Comparison of ENCODE assay signal across 1 cellular context in genomic region chr15:90184786-90185704, GRCh38.
TF ChIP-seq lines count a peak whose summit lies in the region.

No MANE protein-coding gene starts in this region.

TF ChIP-seq in HEK293, 187 proteins besides CTCF, POLR2A, EP300 and RAD21 (continued from another document):
- TF ChIP-seq, protein P1, sequence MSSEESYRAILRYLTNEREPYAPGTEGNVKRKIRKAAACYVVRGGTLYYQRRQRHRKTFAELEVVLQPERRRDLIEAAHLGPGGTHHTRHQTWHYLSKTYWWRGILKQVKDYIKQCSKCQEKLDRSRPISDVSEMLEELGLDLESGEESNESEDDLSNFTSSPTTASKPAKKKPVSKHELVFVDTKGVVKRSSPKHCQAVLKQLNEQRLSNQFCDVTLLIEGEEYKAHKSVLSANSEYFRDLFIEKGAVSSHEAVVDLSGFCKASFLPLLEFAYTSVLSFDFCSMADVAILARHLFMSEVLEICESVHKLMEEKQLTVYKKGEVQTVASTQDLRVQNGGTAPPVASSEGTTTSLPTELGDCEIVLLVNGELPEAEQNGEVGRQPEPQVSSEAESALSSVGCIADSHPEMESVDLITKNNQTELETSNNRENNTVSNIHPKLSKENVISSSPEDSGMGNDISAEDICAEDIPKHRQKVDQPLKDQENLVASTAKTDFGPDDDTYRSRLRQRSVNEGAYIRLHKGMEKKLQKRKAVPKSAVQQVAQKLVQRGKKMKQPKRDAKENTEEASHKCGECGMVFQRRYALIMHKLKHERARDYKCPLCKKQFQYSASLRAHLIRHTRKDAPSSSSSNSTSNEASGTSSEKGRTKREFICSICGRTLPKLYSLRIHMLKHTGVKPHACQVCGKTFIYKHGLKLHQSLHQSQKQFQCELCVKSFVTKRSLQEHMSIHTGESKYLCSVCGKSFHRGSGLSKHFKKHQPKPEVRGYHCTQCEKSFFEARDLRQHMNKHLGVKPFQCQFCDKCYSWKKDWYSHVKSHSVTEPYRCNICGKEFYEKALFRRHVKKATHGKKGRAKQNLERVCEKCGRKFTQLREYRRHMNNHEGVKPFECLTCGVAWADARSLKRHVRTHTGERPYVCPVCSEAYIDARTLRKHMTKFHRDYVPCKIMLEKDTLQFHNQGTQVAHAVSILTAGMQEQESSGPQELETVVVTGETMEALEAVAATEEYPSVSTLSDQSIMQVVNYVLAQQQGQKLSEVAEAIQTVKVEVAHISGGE (tag by site-specific recombination; conservative IDR thresholded peaks at IDR 0.05; ENCODE audit: low read depth), result peak; percentile 89
- 0 out of 2 replicates have a peak, but pooled peaks have one; percentile 6 for TF ChIP-seq ZNF391 (tag by site-specific recombination; IDR thresholded peaks at IDR 0.05; ENCODE audit: borderline replicate concordance, low read depth)
- no peak for TF ChIP-seq REPIN1 (tag by site-specific recombination; IDR thresholded peaks at IDR 0.05; ENCODE audit: low read depth)
- peak; percentile 91 for TF ChIP-seq ZIC2 (tag by site-specific recombination; IDR thresholded peaks at IDR 0.05)
- peak; percentile 90 for TF ChIP-seq ZNF341 (tag by site-specific recombination; IDR thresholded peaks at IDR 0.05; ENCODE audit: low read depth)
- TF ChIP-seq ZNF184 (tag by site-specific recombination; IDR thresholded peaks at IDR 0.05), result no peak
- TF ChIP-seq BCL6B (tag by site-specific recombination; IDR thresholded peaks at IDR 0.05), result no peak
- peak; percentile 81 for TF ChIP-seq PRDM10 (tag by site-specific recombination; IDR thresholded peaks at IDR 0.05)
- TF ChIP-seq BCL11A (tag by site-specific recombination; IDR thresholded peaks at IDR 0.05; ENCODE audit: low read depth), result 0 out of 2 replicates have a peak, but pooled peaks have one; percentile 9
- TF ChIP-seq KLF17 (tag by site-specific recombination; IDR thresholded peaks at IDR 0.05), result peak; percentile 32; the same call in 1 of the 2 replicates
- TF ChIP-seq ZNF660 (tag by site-specific recombination; IDR thresholded peaks at IDR 0.05), result no peak
- TF ChIP-seq SCRT2 (tag by site-specific recombination; IDR thresholded peaks at IDR 0.05), result 0 out of 2 replicates have a peak, but pooled peaks have one; percentile 9
- no peak for TF ChIP-seq ZNF621 (tag by site-specific recombination; IDR thresholded peaks at IDR 0.05)
- TF ChIP-seq, protein P2, sequence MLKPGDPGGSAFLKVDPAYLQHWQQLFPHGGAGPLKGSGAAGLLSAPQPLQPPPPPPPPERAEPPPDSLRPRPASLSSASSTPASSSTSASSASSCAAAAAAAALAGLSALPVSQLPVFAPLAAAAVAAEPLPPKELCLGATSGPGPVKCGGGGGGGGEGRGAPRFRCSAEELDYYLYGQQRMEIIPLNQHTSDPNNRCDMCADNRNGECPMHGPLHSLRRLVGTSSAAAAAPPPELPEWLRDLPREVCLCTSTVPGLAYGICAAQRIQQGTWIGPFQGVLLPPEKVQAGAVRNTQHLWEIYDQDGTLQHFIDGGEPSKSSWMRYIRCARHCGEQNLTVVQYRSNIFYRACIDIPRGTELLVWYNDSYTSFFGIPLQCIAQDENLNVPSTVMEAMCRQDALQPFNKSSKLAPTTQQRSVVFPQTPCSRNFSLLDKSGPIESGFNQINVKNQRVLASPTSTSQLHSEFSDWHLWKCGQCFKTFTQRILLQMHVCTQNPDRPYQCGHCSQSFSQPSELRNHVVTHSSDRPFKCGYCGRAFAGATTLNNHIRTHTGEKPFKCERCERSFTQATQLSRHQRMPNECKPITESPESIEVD (tag by site-specific recombination; IDR thresholded peaks at IDR 0.05), result no peak
- no peak for TF ChIP-seq ZNF623 (tag by site-specific recombination; IDR thresholded peaks at IDR 0.05)
- peak; percentile 32; the same call in 1 of the 2 replicates for TF ChIP-seq KLF1 (tag by site-specific recombination; IDR thresholded peaks at IDR 0.05)
- TF ChIP-seq ZNF560 (tag by site-specific recombination; IDR thresholded peaks at IDR 0.05; ENCODE audit: borderline replicate concordance), result no peak
- no peak for TF ChIP-seq ZNF311 (tag by site-specific recombination; IDR thresholded peaks at IDR 0.05; ENCODE audit: borderline replicate concordance)
- TF ChIP-seq INSM2 (tag by site-specific recombination; IDR thresholded peaks at IDR 0.05), result peak; percentile 37
- peak; percentile 96 for TF ChIP-seq ZNF423 (tag by site-specific recombination; IDR thresholded peaks at IDR 0.05)
- no peak for TF ChIP-seq ZNF791 (tag by site-specific recombination; IDR thresholded peaks at IDR 0.05)
- no peak for TF ChIP-seq ZFP41 (tag by site-specific recombination; IDR thresholded peaks at IDR 0.05; ENCODE audit: borderline replicate concordance)
- TF ChIP-seq ZBTB21 (tag by site-specific recombination; IDR thresholded peaks at IDR 0.05), result no peak
